Comparison of ENCODE assay signal across 10 cellular contexts in the genomic region with DNA sequence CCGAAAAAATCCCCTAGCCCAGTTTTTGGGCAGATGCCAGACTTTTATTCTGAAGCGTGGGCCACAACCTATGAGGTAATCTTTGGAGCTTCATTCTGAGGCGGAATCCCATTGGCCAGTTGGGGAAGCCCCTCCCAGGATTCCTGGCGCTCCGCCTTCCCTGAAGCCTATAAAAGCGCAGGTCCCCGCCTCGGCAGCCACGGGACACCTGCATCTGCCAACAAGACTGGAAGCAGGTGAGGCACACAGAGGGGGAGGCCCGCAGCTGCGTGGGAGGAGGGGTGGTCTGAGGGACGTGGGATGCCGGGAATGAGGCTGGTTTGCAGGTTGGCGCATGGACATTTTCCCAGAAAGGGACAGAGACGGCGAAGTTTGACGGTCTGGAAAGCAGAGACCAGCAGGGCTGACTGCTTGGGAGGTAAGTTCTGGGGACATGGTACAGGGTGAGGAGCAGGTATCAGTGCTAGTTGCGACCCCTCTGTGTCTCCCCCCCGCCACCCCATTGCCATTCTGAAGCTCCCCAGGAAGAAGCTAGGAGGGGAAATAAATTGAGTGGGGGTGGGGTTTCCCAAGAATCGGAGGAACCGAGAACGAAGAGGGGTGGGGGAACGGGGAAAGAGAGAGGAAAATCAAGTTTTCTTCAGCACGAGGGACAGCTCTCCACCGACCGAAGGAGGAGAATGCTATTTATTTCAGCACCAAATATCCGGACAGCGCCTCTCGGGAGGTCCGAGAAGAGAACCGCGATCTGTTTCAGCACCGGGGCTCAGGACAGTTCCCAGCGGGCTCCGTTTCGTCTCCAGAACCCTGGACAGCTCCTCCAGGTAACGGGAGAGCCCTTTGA. TPM values are rescaled to one million over a fixed set of nuclear protein-coding genes. Genes with fewer than 3 reads are reported as not detected.
A peak's percentile ranks its signal among the peaks of the same experiment; 100 is the strongest.
DNase-seq lines count a peak whose midpoint lies in the region; ATAC-seq and TF ChIP-seq lines count a peak whose summit lies in the region.
"Had no signal": no experiment of that assay in that cellular context is flagged by ENCODE, and none has a peak within 500 bp of the region (broad histone marks: within the 10 kb centered on the region; RNA-seq: fewer than 3 reads in every experiment).

No MANE protein-coding gene starts in this region.

- ATAC-seq in right lobe of liver (peak; percentile 88 to 99 (median 94)), HG03196 (IDR thresholded peaks at IDR 0.05; ENCODE audit: unreplicated experiment) (no peak)

- DNase-seq in A172 (ENCODE audit: low spot score) (peak; percentile 82), H9 (peak; percentile 90), NCI-H446 (lab: John Stamatoyannopoulos, UW) (peak; percentile 85 to 97), dorsolateral prefrontal cortex (peak; percentile 59 to 98 (median 90)), right lobe of liver (peak; percentile 72 to 75 (median 75))
- DNase-seq in activated CD4-positive, alpha-beta T cell treated with anti-CD3 and anti-CD28 coated beads, Interleukin-2, amount 50 U/mL, for 48 hours = peak; percentile 79 to 83
- DNase-seq in stimulated activated CD4-positive, alpha-beta T cell treated with anti-CD3 and anti-CD28 coated beads, TNF-alpha, amount 100 ng/mL, for 1 hour (ENCODE audit: low read depth in 3 of 3, low spot score in 1 of 3) = peak; percentile 40 to 62 (median 45)

- H3K14ac ChIP-seq in H9 (ENCODE audit: insufficient read depth, low read length) = no peak overlapping the region

- no peak overlapping the region; the same call in 1 of the 2 replicates for H2BK15ac ChIP-seq in H9 (ENCODE audit: low read depth, low read length)

- H3K56ac ChIP-seq in H9 (ENCODE audit: insufficient read length, low read depth, low read length) = no peak overlapping the region

- H3K4me1 ChIP-seq in H9 (ENCODE audit: insufficient read depth, low read length) = no peaks in the 10 kb centered on the region; the same call in 1 of the 2 replicates
- no peaks in the 10 kb centered on the region for H3K4me1 ChIP-seq in right lobe of liver

- no peak overlapping the region for H3T11ph ChIP-seq in H9 (ENCODE audit: low read length)

- no peak overlapping the region for H2AFZ ChIP-seq in H9 (ENCODE audit: low read length)

- H3K79me1 ChIP-seq in H9 (ENCODE audit: insufficient read depth, low read depth, low read length, poor library complexity, severe bottlenecking) = no peaks in the 10 kb centered on the region

- H3K4me1 Mint-ChIP-seq in H9 = peaks cover 0 to 10% of the 10 kb centered on the region in 2 experiments; a peak in 2 of 4 replicates

- no peak overlapping the region for H4K8ac ChIP-seq in H9 (replicated peaks; ENCODE audit: insufficient read length, low read depth, low read length)

- H2BK12ac ChIP-seq in H9 (ENCODE audit: insufficient read length, low read depth, low read length) = no peak overlapping the region

- peak overlapping the region in 1 of 3 experiments; percentile 55; a peak in 1 of 7 replicates for H3K27ac Mint-ChIP-seq in H9

- TF ChIP-seq CTCF in H9 (conservative IDR thresholded peaks at IDR 0.05) (no peak), dorsolateral prefrontal cortex (IDR thresholded peaks at IDR 0.05 in 54 of 56, conservative IDR thresholded peaks at IDR 0.05 in 2 of 56; ENCODE audit: low read depth in 1 of 56, partially characterized antibody in 56 of 56) (peak in 3 of 56 donors; percentile 7 to 25 (median 15)), right lobe of liver (IDR thresholded peaks at IDR 0.05) (no peak)

- TF ChIP-seq POLR2A in right lobe of liver (IDR thresholded peaks at IDR 0.05) = no peak

- H3K4me3 Mint-ChIP-seq in H9 = peak overlapping the region in 1 of 2 experiments; percentile 72; a peak in 3 of 5 replicates

- peaks cover 7% of the 10 kb centered on the region for H3K23me2 ChIP-seq in H9 (ENCODE audit: insufficient read length, low read depth, low read length, poor library complexity, severe bottlenecking)

- H4K20me1 ChIP-seq in H9 (ENCODE audit: control insufficient read depth, insufficient read depth, insufficient read length) = no peaks in the 10 kb centered on the region

- no peaks in the 10 kb centered on the region for H3K36me3 Mint-ChIP-seq in H9 (ENCODE audit: insufficient read depth in 1 of 3, low read depth in 3 of 3)

- intact Hi-C loops in dorsolateral prefrontal cortex (cut with DNase I) = no loop called here
- intact Hi-C loops in right lobe of liver (cut with DNase I) = no loop called here

- peak overlapping the region; percentile 65 for H3K4me2 ChIP-seq in H9 (ENCODE audit: insufficient read depth, insufficient read length, low read length)
- H3K4me2 ChIP-seq: BLaER1 treated with 17β-estradiol and CSF1 and Interleukin-3, amounts not matched to agents 10 nM and 100 nM had no signal

- peak overlapping the region in 58 of 59 donors; percentile 18 to 76 (median 56) for H3K4me3 ChIP-seq in dorsolateral prefrontal cortex
- H3K4me3 ChIP-seq in right lobe of liver = no peak overlapping the region
- H3K4me3 ChIP-seq: BLaER1 treated with 17β-estradiol and CSF1 and Interleukin-3, amounts not matched to agents 10 nM and 100 nM had no signal

- no CpG with 5 or more reads among the region's 37 CpGs for WGBS in H9 (ENCODE audit: extremely low coverage, insufficient read length, low lambda C conversion rate)
- 9% methylated on average over 21 of the region's 37 CpGs for WGBS in right lobe of liver (ENCODE audit: insufficient coverage, low coverage, low lambda C conversion rate, missing lambda C conversion rate)

- no peaks in the 10 kb centered on the region for H3K9me3 Mint-ChIP-seq in H9

- H3K9ac ChIP-seq in H9 (ENCODE audit: extremely low read depth, insufficient read length, low read length) = no peak overlapping the region
- H3K9ac ChIP-seq: BLaER1 treated with 17β-estradiol and CSF1 and Interleukin-3, amounts not matched to agents 10 nM and 100 nM had no signal

- H2BK120ac ChIP-seq in H9 (ENCODE audit: low read depth, low read length, poor library complexity, severe bottlenecking) = no peak overlapping the region

- H3K79me2 ChIP-seq in H9 (ENCODE audit: insufficient read depth, low read length) = no peaks in the 10 kb centered on the region

- H3K9me3 ChIP-seq in H9 (ENCODE audit: control insufficient read depth, low read depth, low read length) (no peaks in the 10 kb centered on the region), right lobe of liver (no peaks in the 10 kb centered on the region)
- H3K9me3 ChIP-seq: BLaER1 treated with 17β-estradiol and CSF1 and Interleukin-3, amounts not matched to agents 10 nM and 100 nM; neutrophil had no signal

- H2AK5ac ChIP-seq in H9 (ENCODE audit: insufficient read length, low read length) = no peak overlapping the region

- no peak overlapping the region for H2BK20ac ChIP-seq in H9 (ENCODE audit: low read depth, low read length, poor library complexity, severe bottlenecking)

- H3K4ac ChIP-seq in H9 (ENCODE audit: low read depth, low read length) = no peak overlapping the region

- peaks cover 44% of the 10 kb centered on the region for H3K27me3 Mint-ChIP-seq in H9 (ENCODE audit: low read depth)

- H2BK5ac ChIP-seq in H9 (ENCODE audit: insufficient read length, low read length) = no peak overlapping the region

- H3K27me3 ChIP-seq in H9 (ENCODE audit: insufficient read depth, low read length) = no peaks in the 10 kb centered on the region; the same call in 1 of the 2 replicates
- no peaks in the 10 kb centered on the region for H3K27me3 ChIP-seq in dorsolateral prefrontal cortex
- H3K27me3 ChIP-seq in right lobe of liver = no peaks in the 10 kb centered on the region
- H3K27me3 ChIP-seq: BLaER1 treated with 17β-estradiol and CSF1 and Interleukin-3, amounts not matched to agents 10 nM and 100 nM had no signal

- H3K18ac ChIP-seq in H9 (ENCODE audit: insufficient read length, low read depth, low read length) = no peak overlapping the region

- H4K91ac ChIP-seq in H9 (ENCODE audit: insufficient read length, low read depth, low read length) = no peak overlapping the region

- H3K27ac ChIP-seq in H9 (ENCODE audit: insufficient read length, low read depth, low read length) = no peak overlapping the region
- peak overlapping the region in 42 of 59 donors; percentile 3 to 91 (median 53) for H3K27ac ChIP-seq in dorsolateral prefrontal cortex
- no peak overlapping the region for H3K27ac ChIP-seq in right lobe of liver
- H3K27ac ChIP-seq: BLaER1 treated with 17β-estradiol and CSF1 and Interleukin-3, amounts not matched to agents 10 nM and 100 nM; neutrophil had no signal

- H3K23ac ChIP-seq in H9 (ENCODE audit: insufficient read length, low read depth, low read length) = no peak overlapping the region

- no peaks in the 10 kb centered on the region for H3K36me3 ChIP-seq in right lobe of liver
- H3K36me3 ChIP-seq: BLaER1 treated with 17β-estradiol and CSF1 and Interleukin-3, amounts not matched to agents 10 nM and 100 nM; neutrophil had no signal

- H4K5ac ChIP-seq in H9 (ENCODE audit: insufficient read length, low read depth, low read length) = no peak overlapping the region

RNA-seq across cellular contexts. Expression of gene FEM1A, which starts 22.4 kb away (rescaled TPM):
- total RNA-seq in A172 (2014; rRNA removed; shearing (Covaris generic)) = 10.7 and 11.6 TPM in 2 replicates
- total RNA-seq in H9 (2021) (20.0 and 21.0 TPM in 2 replicates), dorsolateral prefrontal cortex (10 to 100 TPM; 12.6 to 24.5 (median 16.8) TPM), right lobe of liver (10 to 100 TPM in 2 of 6 experiments, 1 to 10 TPM in 4; 4.7 to 11.9 (median 5.6) TPM)

RNA-seq across cellular contexts. Expression of gene DPP9, which starts 45.5 kb away (rescaled TPM):
- 81.8 and 93.3 TPM in 2 replicates for total RNA-seq in A172 (2014; rRNA removed; shearing (Covaris generic))
- total RNA-seq in H9 (2021) = 43.3 and 46.4 TPM in 2 replicates
- total RNA-seq in dorsolateral prefrontal cortex = 10 to 100 TPM; 24.5 to 54.3 (median 38.1) TPM
- 100 to 1,000 TPM in 1 of 6 experiments, 10 to 100 TPM in 5; 47.3 to 118 (median 54.5) TPM for total RNA-seq in right lobe of liver

Comparison
In these comparisons a context has a peak if more than half of its experiments do, and no peak if none do; other contexts are left out.
1. H3K27ac ChIP-seq: peak in dorsolateral prefrontal cortex (42 of 59); none in H9 (single experiment) and right lobe of liver (0 of 3).
2. H3K4me3 ChIP-seq: peak in dorsolateral prefrontal cortex (58 of 59); none in right lobe of liver (0 of 3).
3. Peak in every context shown above with its lines, with median percentiles within 50 percentile points of each other: DNase-seq.